Comparison of ENCODE assay signal across 14 cellular contexts in the genomic region with DNA sequence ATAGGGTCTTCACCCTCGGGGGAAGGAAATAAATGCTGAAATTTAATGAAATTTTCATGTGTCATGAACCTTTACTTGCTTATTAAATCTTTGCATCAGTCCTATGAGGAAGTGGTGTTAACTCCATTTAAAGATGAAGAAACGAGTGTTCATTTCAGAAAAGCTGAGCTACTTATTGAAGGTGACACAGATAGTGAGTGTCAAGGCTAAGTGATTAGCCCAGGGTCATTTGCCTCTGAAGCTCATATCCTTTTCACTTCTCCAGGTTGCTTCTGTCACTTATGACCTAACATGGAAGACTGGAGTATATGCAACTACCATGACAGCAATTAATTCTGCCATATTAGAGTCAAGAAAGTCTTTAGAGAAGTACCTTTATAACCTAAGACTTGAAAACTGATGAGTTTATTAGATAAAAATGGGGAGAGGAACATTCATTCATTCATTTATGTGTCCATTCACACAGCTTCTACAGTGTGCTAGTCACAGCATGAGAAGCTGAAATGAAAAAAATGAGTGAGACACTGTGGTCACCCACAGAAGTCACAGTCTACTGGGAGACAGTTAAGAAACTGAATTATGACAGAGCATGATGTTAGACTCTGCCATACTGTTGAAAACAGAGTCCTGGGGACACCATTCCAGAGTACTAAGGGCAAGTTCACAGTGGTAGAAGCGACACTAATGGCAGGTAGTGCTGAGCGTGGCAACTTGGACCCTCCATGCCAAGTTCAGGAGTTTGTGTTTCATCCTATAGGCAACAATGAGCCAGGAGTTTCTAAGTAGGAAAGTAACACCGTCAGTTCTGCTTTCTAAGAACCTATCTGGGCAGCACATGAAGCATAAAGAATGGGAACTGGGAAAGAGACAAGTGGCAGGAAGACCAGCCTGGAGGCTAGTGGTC. TPM values are rescaled to one million over a fixed set of nuclear protein-coding genes. Genes with fewer than 3 reads are reported as not detected.
DNase-seq lines count a peak whose midpoint lies in the region; ATAC-seq, FAIRE-seq and TF ChIP-seq lines count a peak whose summit lies in the region.
"Had no signal": no experiment of that assay in that cellular context is flagged by ENCODE, and none has a peak within 500 bp of the region (broad histone marks: within the 10 kb centered on the region; RNA-seq: fewer than 3 reads in every experiment).

No MANE protein-coding gene starts in this region.

- ATAC-seq in GM19328 (IDR thresholded peaks at IDR 0.05; ENCODE audit: unreplicated experiment) (peak; percentile 98), HG02884 (IDR thresholded peaks at IDR 0.05; ENCODE audit: unreplicated experiment) (peak; percentile 92)

- intact Hi-C loops in uterus (cut with DNase I; ENCODE audit: low total_unique reads): no loop called here

- H3K27me3 ChIP-seq in uterus: no peaks in the 10 kb centered on the region

- no peaks in the 10 kb centered on the region for H3K4me1 ChIP-seq in uterus

- H3K36me3 ChIP-seq in uterus: no peaks in the 10 kb centered on the region

- no peak overlapping the region for H3K4me3 ChIP-seq in uterus

- TF ChIP-seq POLR2A in GM12891 (IDR thresholded peaks at IDR 0.05; ENCODE audit: low read depth, low read length) (peak; percentile 54; the same call in 1 of the 2 replicates), uterus (IDR thresholded peaks at IDR 0.05) (no peak)

- H3K9me3 ChIP-seq in uterus: no peaks in the 10 kb centered on the region

- DNase-seq in GM12891 (ENCODE audit: insufficient read length, low spot score) (no peak), MV-4-11 (lab: John Stamatoyannopoulos, UW) (peak; percentile 73), uterus (no peak), NCI-H2029 (lab: John Stamatoyannopoulos, UW) (no peak), NCI-H2029 treated with DMSO at 0.1 percent for 48 hours (lab: John Stamatoyannopoulos, UW) (no peak), GM03348 (ENCODE audit: low spot score) (no peak)
- DNase-seq: activated gamma-delta T cell, COR-L47, islet precursor cell, NCI-H1930, occipital lobe had no signal

- TF ChIP-seq CTCF in uterus (IDR thresholded peaks at IDR 0.05): no peak

- peak; percentile 92 for FAIRE-seq in GM12891 (lab: Jason Lieb, UNC)
- FAIRE-seq: H54 had no signal

- H3K27ac ChIP-seq in uterus: no peak overlapping the region

TF ChIP-seq in GM12891, 5 proteins besides CTCF, POLR2A, EP300 and RAD21:
- peak; percentile 79 for TF ChIP-seq SPI1 (IDR thresholded peaks at IDR 0.05; ENCODE audit: low read depth, low read length)
- TF ChIP-seq POLR2AphosphoS5 (IDR thresholded peaks at IDR 0.05; ENCODE audit: low read depth, low read length): no peak

RNA-seq across cellular contexts. Expression of a gene that starts 21.3 kb away (rescaled TPM):
- polyA plus RNA-seq in GM12891 (2012; ENCODE audit: low read depth, missing spikeins): 21.6 TPM
- total RNA-seq in uterus: 10 to 100 TPM in 3 of 4 donors, 1 to 10 TPM in 1; 6.9 to 42.2 (median 22.9) TPM

RNA-seq across cellular contexts. Expression of a gene that starts 32.8 kb away (rescaled TPM):
- polyA plus RNA-seq in GM12891 (2012; ENCODE audit: low read depth, missing spikeins): 51.3 TPM
- 10 to 100 TPM in 1 of 4 donors, 1 to 10 TPM in 3; 5.6 to 12.6 (median 7.7) TPM for total RNA-seq in uterus
